1 cellular context compared by ENCODE assay signal in the genomic region with DNA sequence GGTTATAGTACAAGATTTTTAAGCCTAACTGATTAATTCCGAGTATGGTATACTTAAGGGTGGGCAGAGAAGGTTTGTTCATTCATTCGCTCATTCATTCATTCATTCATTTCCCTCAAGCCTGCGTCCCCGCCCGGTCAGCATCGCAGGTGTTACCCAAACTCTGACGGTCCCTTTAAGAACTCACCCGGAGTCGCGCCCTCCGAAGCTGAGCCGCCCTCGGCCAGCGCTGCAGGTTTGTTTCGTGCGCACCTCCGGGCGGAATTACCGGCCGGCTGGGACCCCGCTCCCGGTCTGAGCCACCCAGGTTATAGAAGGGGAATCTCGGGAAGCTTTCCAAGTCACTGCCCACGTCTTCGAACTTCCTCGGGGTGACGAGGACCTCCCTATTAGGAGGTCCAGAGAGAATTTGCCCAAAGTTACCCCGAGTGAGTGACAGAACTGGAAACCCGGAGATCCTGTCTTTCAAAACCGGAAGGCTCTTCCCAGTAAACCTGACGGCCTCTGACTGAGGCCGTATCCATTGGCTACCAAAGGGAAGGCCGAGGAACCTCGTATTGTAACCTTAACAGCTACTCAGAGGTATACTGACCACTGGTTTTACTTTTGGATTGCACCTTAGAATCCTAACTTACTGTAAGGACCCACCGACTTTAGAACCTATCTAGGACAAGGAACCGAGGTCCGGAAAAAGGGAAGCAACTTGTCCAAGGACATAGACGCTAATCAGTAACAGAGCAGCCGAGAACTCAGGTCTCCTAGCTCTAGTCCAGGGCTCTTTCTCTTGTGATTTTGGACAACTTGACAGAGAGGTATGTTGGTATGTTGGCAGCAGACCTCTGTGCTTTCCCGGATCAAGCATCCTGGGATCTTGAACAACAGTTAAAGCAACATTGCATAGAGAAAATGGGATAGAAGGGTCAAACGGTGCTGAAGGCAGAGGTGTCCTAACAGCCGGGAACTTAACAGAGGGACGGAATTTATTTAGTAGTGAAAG.
A peak's percentile ranks its signal among the peaks of the same experiment; 100 is the strongest.
TF ChIP-seq lines count a peak whose summit lies in the region.

No MANE protein-coding gene starts in this region.

TF ChIP-seq in HepG2, 621 proteins besides CTCF, POLR2A, EP300 and RAD21 (continued from another document and continues in another):
- TF ChIP-seq, protein P1, sequence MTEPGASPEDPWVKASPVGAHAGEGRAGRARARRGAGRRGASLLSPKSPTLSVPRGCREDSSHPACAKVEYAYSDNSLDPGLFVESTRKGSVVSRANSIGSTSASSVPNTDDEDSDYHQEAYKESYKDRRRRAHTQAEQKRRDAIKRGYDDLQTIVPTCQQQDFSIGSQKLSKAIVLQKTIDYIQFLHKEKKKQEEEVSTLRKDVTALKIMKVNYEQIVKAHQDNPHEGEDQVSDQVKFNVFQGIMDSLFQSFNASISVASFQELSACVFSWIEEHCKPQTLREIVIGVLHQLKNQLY (CRISPR knock-in tag; IDR thresholded peaks at IDR 0.05) = no peak
- no peak for TF ChIP-seq KDM2A (CRISPR knock-in tag; IDR thresholded peaks at IDR 0.05; ENCODE audit: borderline replicate concordance, low read depth)
- TF ChIP-seq, protein P2, sequence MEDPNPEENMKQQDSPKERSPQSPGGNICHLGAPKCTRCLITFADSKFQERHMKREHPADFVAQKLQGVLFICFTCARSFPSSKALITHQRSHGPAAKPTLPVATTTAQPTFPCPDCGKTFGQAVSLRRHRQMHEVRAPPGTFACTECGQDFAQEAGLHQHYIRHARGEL (CRISPR knock-in tag; IDR thresholded peaks at IDR 0.05) = no peak
- no peak for TF ChIP-seq ZNF354B (CRISPR knock-in tag; IDR thresholded peaks at IDR 0.05)
- TF ChIP-seq SIX4 (CRISPR knock-in tag; IDR thresholded peaks at IDR 0.05) = no peak
- TF ChIP-seq, protein P3, sequence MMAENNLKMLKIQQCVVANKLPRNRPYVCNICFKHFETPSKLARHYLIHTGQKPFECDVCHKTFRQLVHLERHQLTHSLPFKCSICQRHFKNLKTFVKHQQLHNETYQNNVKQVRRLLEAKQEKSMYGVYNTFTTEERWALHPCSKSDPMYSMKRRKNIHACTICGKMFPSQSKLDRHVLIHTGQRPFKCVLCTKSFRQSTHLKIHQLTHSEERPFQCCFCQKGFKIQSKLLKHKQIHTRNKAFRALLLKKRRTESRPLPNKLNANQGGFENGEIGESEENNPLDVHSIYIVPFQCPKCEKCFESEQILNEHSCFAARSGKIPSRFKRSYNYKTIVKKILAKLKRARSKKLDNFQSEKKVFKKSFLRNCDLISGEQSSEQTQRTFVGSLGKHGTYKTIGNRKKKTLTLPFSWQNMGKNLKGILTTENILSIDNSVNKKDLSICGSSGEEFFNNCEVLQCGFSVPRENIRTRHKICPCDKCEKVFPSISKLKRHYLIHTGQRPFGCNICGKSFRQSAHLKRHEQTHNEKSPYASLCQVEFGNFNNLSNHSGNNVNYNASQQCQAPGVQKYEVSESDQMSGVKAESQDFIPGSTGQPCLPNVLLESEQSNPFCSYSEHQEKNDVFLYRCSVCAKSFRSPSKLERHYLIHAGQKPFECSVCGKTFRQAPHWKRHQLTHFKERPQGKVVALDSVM (CRISPR knock-in tag; IDR thresholded peaks at IDR 0.05) = peak; percentile 5; the same call in 1 of the 2 replicates
- TF ChIP-seq SAP130 (CRISPR knock-in tag; IDR thresholded peaks at IDR 0.05; ENCODE audit: low read depth) = peak; percentile 27
- TF ChIP-seq, protein P4, sequence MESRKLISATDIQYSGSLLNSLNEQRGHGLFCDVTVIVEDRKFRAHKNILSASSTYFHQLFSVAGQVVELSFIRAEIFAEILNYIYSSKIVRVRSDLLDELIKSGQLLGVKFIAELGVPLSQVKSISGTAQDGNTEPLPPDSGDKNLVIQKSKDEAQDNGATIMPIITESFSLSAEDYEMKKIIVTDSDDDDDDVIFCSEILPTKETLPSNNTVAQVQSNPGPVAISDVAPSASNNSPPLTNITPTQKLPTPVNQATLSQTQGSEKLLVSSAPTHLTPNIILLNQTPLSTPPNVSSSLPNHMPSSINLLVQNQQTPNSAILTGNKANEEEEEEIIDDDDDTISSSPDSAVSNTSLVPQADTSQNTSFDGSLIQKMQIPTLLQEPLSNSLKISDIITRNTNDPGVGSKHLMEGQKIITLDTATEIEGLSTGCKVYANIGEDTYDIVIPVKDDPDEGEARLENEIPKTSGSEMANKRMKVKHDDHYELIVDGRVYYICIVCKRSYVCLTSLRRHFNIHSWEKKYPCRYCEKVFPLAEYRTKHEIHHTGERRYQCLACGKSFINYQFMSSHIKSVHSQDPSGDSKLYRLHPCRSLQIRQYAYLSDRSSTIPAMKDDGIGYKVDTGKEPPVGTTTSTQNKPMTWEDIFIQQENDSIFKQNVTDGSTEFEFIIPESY (CRISPR knock-in tag; IDR thresholded peaks at IDR 0.05) = no peak
- TF ChIP-seq XBP1 (CRISPR knock-in tag; IDR thresholded peaks at IDR 0.05) = no peak
- no peak for TF ChIP-seq TCF7 (IDR thresholded peaks at IDR 0.05; ENCODE audit: low read depth)
- no peak for TF ChIP-seq NFE2 (CRISPR knock-in tag; IDR thresholded peaks at IDR 0.05)
- TF ChIP-seq, protein P5, sequence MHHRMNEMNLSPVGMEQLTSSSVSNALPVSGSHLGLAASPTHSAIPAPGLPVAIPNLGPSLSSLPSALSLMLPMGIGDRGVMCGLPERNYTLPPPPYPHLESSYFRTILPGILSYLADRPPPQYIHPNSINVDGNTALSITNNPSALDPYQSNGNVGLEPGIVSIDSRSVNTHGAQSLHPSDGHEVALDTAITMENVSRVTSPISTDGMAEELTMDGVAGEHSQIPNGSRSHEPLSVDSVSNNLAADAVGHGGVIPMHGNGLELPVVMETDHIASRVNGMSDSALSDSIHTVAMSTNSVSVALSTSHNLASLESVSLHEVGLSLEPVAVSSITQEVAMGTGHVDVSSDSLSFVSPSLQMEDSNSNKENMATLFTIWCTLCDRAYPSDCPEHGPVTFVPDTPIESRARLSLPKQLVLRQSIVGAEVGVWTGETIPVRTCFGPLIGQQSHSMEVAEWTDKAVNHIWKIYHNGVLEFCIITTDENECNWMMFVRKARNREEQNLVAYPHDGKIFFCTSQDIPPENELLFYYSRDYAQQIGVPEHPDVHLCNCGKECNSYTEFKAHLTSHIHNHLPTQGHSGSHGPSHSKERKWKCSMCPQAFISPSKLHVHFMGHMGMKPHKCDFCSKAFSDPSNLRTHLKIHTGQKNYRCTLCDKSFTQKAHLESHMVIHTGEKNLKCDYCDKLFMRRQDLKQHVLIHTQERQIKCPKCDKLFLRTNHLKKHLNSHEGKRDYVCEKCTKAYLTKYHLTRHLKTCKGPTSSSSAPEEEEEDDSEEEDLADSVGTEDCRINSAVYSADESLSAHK (CRISPR knock-in tag; IDR thresholded peaks at IDR 0.05; ENCODE audit: borderline replicate concordance) = no peak
- TF ChIP-seq ZNF709 (CRISPR knock-in tag; IDR thresholded peaks at IDR 0.05) = no peak
- TF ChIP-seq ASH2L (IDR thresholded peaks at IDR 0.05; ENCODE audit: insufficient read length, low read depth, low read length) = peak; percentile 68
- TF ChIP-seq, protein P6, sequence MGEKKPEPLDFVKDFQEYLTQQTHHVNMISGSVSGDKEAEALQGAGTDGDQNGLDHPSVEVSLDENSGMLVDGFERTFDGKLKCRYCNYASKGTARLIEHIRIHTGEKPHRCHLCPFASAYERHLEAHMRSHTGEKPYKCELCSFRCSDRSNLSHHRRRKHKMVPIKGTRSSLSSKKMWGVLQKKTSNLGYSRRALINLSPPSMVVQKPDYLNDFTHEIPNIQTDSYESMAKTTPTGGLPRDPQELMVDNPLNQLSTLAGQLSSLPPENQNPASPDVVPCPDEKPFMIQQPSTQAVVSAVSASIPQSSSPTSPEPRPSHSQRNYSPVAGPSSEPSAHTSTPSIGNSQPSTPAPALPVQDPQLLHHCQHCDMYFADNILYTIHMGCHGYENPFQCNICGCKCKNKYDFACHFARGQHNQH (CRISPR knock-in tag; IDR thresholded peaks at IDR 0.05) = no peak
- no peak; the same call in 1 of the 2 replicates for TF ChIP-seq MAZ (IDR thresholded peaks at IDR 0.05; ENCODE audit: borderline replicate concordance, low read depth, low read length)
- no peak; the same call in 1 of the 2 replicates for TF ChIP-seq MAZ (CRISPR knock-in tag; IDR thresholded peaks at IDR 0.05; ENCODE audit: low read depth)
- TF ChIP-seq, protein P7, sequence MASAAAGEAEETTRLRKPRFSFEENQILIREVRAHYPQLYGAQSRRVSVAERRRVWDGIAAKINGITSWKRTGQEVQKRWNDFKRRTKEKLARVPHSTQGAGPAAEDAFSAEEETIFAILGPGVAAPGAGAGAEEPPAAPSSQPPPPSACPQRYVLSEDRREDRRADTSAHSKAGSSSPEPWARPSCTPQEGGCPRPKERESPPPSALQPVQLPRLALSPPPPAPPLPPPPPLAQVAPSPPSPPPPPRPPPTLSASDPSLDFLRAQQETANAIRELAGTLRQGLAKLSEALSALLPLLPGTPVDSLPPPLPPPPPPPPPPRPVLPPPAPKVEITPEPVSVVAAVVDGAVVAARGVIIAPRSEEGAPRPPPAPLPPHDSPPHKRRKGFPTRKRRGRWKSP (CRISPR knock-in tag; IDR thresholded peaks at IDR 0.05) = 0 out of 2 replicates have a peak, but pooled peaks have one; percentile 23
- TF ChIP-seq, protein P8, sequence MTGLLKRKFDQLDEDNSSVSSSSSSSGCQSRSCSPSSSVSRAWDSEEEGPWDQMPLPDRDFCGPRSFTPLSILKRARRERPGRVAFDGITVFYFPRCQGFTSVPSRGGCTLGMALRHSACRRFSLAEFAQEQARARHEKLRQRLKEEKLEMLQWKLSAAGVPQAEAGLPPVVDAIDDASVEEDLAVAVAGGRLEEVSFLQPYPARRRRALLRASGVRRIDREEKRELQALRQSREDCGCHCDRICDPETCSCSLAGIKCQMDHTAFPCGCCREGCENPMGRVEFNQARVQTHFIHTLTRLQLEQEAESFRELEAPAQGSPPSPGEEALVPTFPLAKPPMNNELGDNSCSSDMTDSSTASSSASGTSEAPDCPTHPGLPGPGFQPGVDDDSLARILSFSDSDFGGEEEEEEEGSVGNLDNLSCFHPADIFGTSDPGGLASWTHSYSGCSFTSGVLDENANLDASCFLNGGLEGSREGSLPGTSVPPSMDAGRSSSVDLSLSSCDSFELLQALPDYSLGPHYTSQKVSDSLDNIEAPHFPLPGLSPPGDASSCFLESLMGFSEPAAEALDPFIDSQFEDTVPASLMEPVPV (CRISPR knock-in tag; IDR thresholded peaks at IDR 0.05) = 0 out of 2 replicates have a peak, but pooled peaks have one; percentile 17
- TF ChIP-seq REPIN1 (CRISPR knock-in tag; IDR thresholded peaks at IDR 0.05; ENCODE audit: borderline replicate concordance, low read depth) = peak; percentile 42; the same call in 1 of the 2 replicates
- no peak for TF ChIP-seq BHLHE40 (IDR thresholded peaks at IDR 0.05; ENCODE audit: low read length)
- TF ChIP-seq ZNF160 (CRISPR knock-in tag; IDR thresholded peaks at IDR 0.05) = no peak
- TF ChIP-seq, protein P9, sequence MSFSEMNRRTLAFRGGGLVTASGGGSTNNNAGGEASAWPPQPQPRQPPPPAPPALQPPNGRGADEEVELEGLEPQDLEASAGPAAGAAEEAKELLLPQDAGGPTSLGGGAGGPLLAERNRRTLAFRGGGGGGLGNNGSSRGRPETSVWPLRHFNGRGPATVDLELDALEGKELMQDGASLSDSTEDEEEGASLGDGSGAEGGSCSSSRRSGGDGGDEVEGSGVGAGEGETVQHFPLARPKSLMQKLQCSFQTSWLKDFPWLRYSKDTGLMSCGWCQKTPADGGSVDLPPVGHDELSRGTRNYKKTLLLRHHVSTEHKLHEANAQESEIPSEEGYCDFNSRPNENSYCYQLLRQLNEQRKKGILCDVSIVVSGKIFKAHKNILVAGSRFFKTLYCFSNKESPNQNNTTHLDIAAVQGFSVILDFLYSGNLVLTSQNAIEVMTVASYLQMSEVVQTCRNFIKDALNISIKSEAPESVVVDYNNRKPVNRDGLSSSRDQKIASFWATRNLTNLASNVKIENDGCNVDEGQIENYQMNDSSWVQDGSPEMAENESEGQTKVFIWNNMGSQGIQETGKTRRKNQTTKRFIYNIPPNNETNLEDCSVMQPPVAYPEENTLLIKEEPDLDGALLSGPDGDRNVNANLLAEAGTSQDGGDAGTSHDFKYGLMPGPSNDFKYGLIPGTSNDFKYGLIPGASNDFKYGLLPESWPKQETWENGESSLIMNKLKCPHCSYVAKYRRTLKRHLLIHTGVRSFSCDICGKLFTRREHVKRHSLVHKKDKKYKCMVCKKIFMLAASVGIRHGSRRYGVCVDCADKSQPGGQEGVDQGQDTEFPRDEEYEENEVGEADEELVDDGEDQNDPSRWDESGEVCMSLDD (CRISPR knock-in tag; IDR thresholded peaks at IDR 0.05; ENCODE audit: borderline replicate concordance) = no peak
- TF ChIP-seq, protein P10, sequence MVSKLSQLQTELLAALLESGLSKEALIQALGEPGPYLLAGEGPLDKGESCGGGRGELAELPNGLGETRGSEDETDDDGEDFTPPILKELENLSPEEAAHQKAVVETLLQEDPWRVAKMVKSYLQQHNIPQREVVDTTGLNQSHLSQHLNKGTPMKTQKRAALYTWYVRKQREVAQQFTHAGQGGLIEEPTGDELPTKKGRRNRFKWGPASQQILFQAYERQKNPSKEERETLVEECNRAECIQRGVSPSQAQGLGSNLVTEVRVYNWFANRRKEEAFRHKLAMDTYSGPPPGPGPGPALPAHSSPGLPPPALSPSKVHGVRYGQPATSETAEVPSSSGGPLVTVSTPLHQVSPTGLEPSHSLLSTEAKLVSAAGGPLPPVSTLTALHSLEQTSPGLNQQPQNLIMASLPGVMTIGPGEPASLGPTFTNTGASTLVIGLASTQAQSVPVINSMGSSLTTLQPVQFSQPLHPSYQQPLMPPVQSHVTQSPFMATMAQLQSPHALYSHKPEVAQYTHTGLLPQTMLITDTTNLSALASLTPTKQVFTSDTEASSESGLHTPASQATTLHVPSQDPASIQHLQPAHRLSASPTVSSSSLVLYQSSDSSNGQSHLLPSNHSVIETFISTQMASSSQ (IDR thresholded peaks at IDR 0.05; ENCODE audit: low read depth) = no peak
- TF ChIP-seq, protein P10 (CRISPR knock-in tag; IDR thresholded peaks at IDR 0.05; ENCODE audit: borderline replicate concordance) = no peak
- TF ChIP-seq ZNF776 (CRISPR knock-in tag; IDR thresholded peaks at IDR 0.05) = no peak
- peak; percentile 20; the same call in 1 of the 2 replicates for TF ChIP-seq SALL1 (CRISPR knock-in tag; IDR thresholded peaks at IDR 0.05)
- TF ChIP-seq ZNF607 (CRISPR knock-in tag; IDR thresholded peaks at IDR 0.05; ENCODE audit: borderline replicate concordance) = no peak; the same call in 1 of the 2 replicates
- TF ChIP-seq ZNF766 (CRISPR knock-in tag; IDR thresholded peaks at IDR 0.05; ENCODE audit: borderline replicate concordance) = no peak
- peak; percentile 45; the same call in 1 of the 2 replicates for TF ChIP-seq MXD4 (CRISPR knock-in tag; IDR thresholded peaks at IDR 0.05)
